In the genomic region with DNA sequence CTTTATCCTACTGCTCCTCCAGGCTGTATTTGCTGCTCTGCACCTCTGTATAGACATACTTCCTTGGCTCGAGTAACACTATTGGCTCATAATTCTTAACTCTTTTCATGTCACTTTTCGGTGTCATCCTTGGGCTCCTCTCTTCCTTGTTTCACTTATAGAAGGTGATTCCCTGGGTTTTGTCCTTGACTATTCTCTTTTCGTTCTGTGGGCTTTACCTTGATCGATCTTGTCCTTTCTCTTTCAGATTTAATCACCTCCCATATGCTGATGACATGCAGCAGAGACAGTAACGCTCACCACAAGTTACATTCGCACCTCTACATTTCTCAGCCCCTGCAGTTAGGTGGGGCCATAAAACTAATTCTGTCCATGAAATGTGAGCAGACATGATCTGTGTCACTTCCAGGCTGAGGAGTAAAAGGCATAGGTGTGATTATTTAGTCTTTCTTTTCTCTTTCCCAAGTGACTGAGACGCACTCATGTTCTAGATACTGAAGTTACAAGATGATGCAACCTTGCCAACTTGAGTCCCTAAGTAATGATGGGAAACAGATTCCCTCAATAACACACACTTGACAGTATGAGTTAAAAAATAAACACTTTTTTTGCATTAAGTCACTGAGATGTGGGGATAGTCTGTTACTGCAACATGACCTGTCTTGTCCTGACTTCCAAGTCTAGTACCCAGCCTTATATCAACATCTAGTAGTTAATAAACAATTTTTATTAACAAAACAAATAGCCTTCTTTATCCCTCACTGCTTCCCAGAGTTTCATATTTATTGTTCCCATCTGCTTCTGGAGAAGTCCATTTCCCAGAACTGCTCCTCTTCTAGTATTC, we compare ENCODE assay signal across 13 cellular contexts. TPM values are rescaled to one million over a fixed set of nuclear protein-coding genes. Genes with fewer than 3 reads are reported as not detected.
DNase-seq lines count a peak whose midpoint lies in the region; ATAC-seq and TF ChIP-seq lines count a peak whose summit lies in the region.
"Had no signal": no experiment of that assay in that cellular context is flagged by ENCODE, and none has a peak within 500 bp of the region (broad histone marks: within the 10 kb centered on the region; RNA-seq: fewer than 3 reads in every experiment).

No MANE protein-coding gene starts in this region.

- DNase-seq in GM10248 (ENCODE audit: extremely low spot score) (peak; percentile 53), retina (no peak), mucosa of descending colon (no peak), omental fat pad (ENCODE audit: low spot score) (no peak)
- no peak for DNase-seq in stimulated activated CD4-positive, alpha-beta T cell treated with anti-CD3 and anti-CD28 coated beads, Interleukin-12 subunit alpha, Interleukin-12 subunit beta, amount 100 ng/mL, for 4 hours
- DNase-seq: GF-D8, tibial artery had no signal

- H3K9me3 ChIP-seq in mucosa of descending colon = no peaks in the 10 kb centered on the region
- H3K9me3 ChIP-seq: tibial artery had no signal

- intact Hi-C loops in mucosa of descending colon (cut with DNase I, micrococcal nuclease) = no loop called here

- POLR2A ChIA-PET in GM10248 (lab: Yijun Ruan, JAX) = no interaction called here

- CTCF ChIA-PET in GM10248 (lab: Yijun Ruan, JAX) = no interaction called here

- no peaks in the 10 kb centered on the region for H3K4me1 ChIP-seq in mucosa of descending colon (ENCODE audit: low read depth)
- H3K4me1 ChIP-seq: parathyroid adenoma, tibial artery had no signal

- H3K4me3 ChIP-seq in mucosa of descending colon = no peak overlapping the region
- H3K4me3 ChIP-seq: lung, tibial artery had no signal

- TF ChIP-seq CTCF in GM10248 (IDR thresholded peaks at IDR 0.05; ENCODE audit: control extremely low read depth, extremely low read depth, low read depth, missing control alignments) (no peak), mucosa of descending colon (IDR thresholded peaks at IDR 0.05) (no peak), omental fat pad (IDR thresholded peaks at IDR 0.05) (no peak)

- peak; percentile 74 for ATAC-seq in GM18907 (IDR thresholded peaks at IDR 0.05; ENCODE audit: unreplicated experiment)
- ATAC-seq in HG02610 (IDR thresholded peaks at IDR 0.05; ENCODE audit: unreplicated experiment) = peak; percentile 84
- peak; percentile 84 for ATAC-seq in HG03439 (IDR thresholded peaks at IDR 0.05; ENCODE audit: unreplicated experiment)
- no peak for ATAC-seq in mucosa of descending colon
- no peak for ATAC-seq in omental fat pad (ENCODE audit: low FRiP score)

- no peaks in the 10 kb centered on the region for H3K36me3 ChIP-seq in mucosa of descending colon (ENCODE audit: low read depth)
- H3K36me3 ChIP-seq: tibial artery had no signal

RNA-seq across cellular contexts. Expression of a gene that starts 49.9 kb away (rescaled TPM):
- not detected for total RNA-seq in mucosa of descending colon
- total RNA-seq in omental fat pad = not detected
- total RNA-seq: activated naive CD4-positive, alpha-beta T cell treated with anti-CD3 and anti-CD28 coated beads, Interleukin-2, amount 50 U/mL, for 72 hours; lung had no signal

Comparison
In these comparisons a context has a peak if more than half of its experiments do, and no peak if none do; other contexts are left out.
1. ATAC-seq: peak in GM18907 (single experiment), HG02610 (single experiment) and HG03439 (single experiment); none in mucosa of descending colon (single experiment) and omental fat pad (single experiment).